In the genomic region with DNA sequence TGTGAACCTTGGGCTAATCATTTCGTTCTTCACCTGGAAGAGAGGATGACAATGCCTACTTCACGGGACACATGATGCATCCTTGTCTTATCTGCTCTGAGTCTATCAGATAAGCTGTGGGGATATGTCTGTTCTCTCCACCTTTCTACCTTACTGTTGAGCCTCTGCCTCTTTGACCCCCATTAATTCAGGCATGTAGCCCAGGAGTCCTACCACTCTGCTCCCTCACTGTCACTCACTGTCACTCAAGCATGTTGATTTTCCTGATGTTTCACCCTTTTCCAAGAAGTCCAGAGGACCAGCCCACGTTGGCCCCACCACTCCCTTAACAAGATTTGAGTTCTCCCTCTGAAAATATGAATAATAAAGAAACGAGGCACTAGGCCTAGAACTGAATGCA, we compare ENCODE assay signal across 1 cellular context.
TF ChIP-seq lines count a peak whose summit lies in the region.

No MANE protein-coding gene starts in this region.

TF ChIP-seq in HepG2, 621 proteins besides CTCF, POLR2A, EP300 and RAD21:
- TF ChIP-seq SOX6 (IDR thresholded peaks at IDR 0.05) (no peak), SOX6 (CRISPR knock-in tag; IDR thresholded peaks at IDR 0.05) (0 out of 2 replicates have a peak, but pooled peaks have one; percentile 28), IRF2 (CRISPR knock-in tag; IDR thresholded peaks at IDR 0.05) (no peak)
